ENCODE assay signal across 24 cellular contexts in the genomic region with DNA sequence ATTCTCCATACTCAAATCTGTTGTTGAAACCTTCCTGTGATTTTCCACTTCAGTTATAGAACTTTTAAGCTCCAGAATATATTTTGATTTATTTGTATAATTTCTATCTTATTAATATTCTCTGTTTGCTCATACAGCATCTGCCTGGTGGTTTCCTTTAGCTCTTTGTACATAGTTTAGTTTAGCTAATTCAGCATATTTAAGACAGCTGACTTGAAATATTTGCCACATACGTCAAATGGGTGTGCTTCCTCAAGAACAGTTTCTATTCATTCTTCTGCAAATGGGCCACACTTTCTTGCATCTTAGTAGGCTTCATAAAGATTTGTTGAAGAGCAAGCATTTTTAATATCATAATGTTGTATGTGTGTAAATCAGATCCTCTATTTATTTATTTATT.
"Had no signal": no experiment of that assay in that cellular context is flagged by ENCODE, and none has a peak within 500 bp of the region (broad histone marks: within the 10 kb centered on the region; RNA-seq: fewer than 3 reads in every experiment).

No MANE protein-coding gene starts in this region.

- FAIRE-seq: endothelial cell of umbilical vein, islet of Langerhans, keratinocyte had no signal

- H3K27me3 ChIP-seq: colonic mucosa, esophagus squamous epithelium, gastrocnemius medialis, heart right ventricle, left lung had no signal

- H3K9me3 ChIP-seq: colonic mucosa, esophagus squamous epithelium, gastrocnemius medialis, left lung, lower lobe of right lung had no signal

- DNase-seq: colonic mucosa; dermis blood vessel endothelial cell; dorsolateral prefrontal cortex; effector CD4-positive, alpha-beta T cell; effector memory CD4-positive, alpha-beta T cell; esophagus squamous epithelium; foreskin fibroblast; foreskin melanocyte; gastrocnemius medialis; glutamatergic neuron; head of caudate nucleus; heart right ventricle; hippocampal formation; left cardiac atrium; left lung; left ventricle myocardium superior; lower lobe of right lung; mesenchymal stem cell; mucosa of descending colon; naive B cell had no signal

- H3K36me3 ChIP-seq: colonic mucosa, esophagus squamous epithelium, gastrocnemius medialis, heart right ventricle, left lung, lower lobe of right lung had no signal

- H3K4me1 ChIP-seq: colonic mucosa, esophagus squamous epithelium, gastrocnemius medialis, heart right ventricle, left lung, lower lobe of right lung had no signal

- H3K4me3 ChIP-seq: colonic mucosa, dorsolateral prefrontal cortex, esophagus squamous epithelium, gastrocnemius medialis, heart right ventricle, left lung, lower lobe of right lung, mucosa of descending colon had no signal

- H3K27ac ChIP-seq: colonic mucosa, dorsolateral prefrontal cortex, esophagus squamous epithelium, gastrocnemius medialis, heart right ventricle, left lung, lower lobe of right lung had no signal

- ATAC-seq: esophagus mucosa, gastrocnemius medialis, heart right ventricle, left cardiac atrium, left lung, left ventricle myocardium superior, lower lobe of right lung, mucosa of descending colon had no signal
